In the genomic region with DNA sequence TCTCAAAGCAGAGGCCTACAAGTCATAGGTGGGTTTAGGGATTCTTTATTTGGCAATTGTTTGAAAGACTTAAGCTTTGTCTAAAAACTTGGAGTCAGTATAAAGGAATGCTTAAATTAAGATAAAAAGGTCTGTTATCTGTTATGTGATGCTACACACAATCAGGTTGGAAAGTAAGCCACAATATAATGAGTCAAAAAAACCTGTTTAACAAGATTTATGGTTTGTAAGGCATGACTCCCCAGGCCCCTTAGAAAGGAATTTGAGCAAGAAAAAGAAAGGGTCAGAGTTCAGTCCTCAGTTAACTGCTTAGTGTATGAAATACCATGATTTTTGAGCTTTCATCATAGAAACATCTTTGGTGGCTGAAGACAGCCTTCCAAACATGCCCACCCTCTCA, we compare ENCODE assay signal across 27 cellular contexts.
"Had no signal": no experiment of that assay in that cellular context is flagged by ENCODE, and none has a peak within 500 bp of the region (broad histone marks: within the 10 kb centered on the region; RNA-seq: fewer than 3 reads in every experiment).

No MANE protein-coding gene starts in this region.

- H3K27me3 ChIP-seq: esophagus squamous epithelium, gastroesophageal sphincter, neural progenitor cell, stomach, suprapubic skin, tibial nerve, uterus had no signal

- H3K9ac ChIP-seq: neural progenitor cell had no signal

- H3K4me1 ChIP-seq: gastroesophageal sphincter, lower lobe of right lung, neural progenitor cell, stomach, suprapubic skin, tibial nerve, uterus had no signal

- H3K4me3 Mint-ChIP-seq: activated CD4-positive, alpha-beta memory T cell treated with anti-CD3 and anti-CD28 coated beads for 36 hours; activated naive CD8-positive, alpha-beta T cell treated with anti-CD3 and anti-CD28 coated beads, Interleukin-2, amount 50 U/mL, for 24 hours; brain; effector memory CD8-positive, alpha-beta T cell; naive thymus-derived CD8-positive, alpha-beta T cell; neural progenitor cell; stimulated activated memory B cell treated with anti-CD40 and anti-IgM and Interleukin-4, amounts not matched to agents 10 μg/mL and 1 μg/mL and 100 μg/mL, for 72 hours; WTC11 had no signal

- H3K4me2 ChIP-seq: neural progenitor cell had no signal

- DNase-seq: activated CD4-positive, alpha-beta memory T cell treated with anti-CD3 and anti-CD28 coated beads for 36 hours; activated gamma-delta T cell; activated naive CD4-positive, alpha-beta T cell treated with anti-CD3 and anti-CD28 coated beads, Interleukin-2, amount 50 U/mL, for 16 hours; activated naive CD8-positive, alpha-beta T cell treated with anti-CD3 and anti-CD28 coated beads, Interleukin-2, amount 50 U/mL, for 24 hours; anterior cingulate cortex; central memory CD4-positive, alpha-beta T cell; effector memory CD8-positive, alpha-beta T cell; esophagus squamous epithelium; head of caudate nucleus; islet precursor cell; lower lobe of right lung; naive thymus-derived CD8-positive, alpha-beta T cell; posterior cingulate gyrus; small intestine; stimulated activated CD4-positive, alpha-beta T cell treated with anti-CD3 and anti-CD28 coated beads, Interleukin-2, amount 100 ng/mL, for 24 hours; stomach; T-helper 9 cell; uterus had no signal

- H3K9me3 Mint-ChIP-seq: activated CD4-positive, alpha-beta memory T cell treated with anti-CD3 and anti-CD28 coated beads for 36 hours; activated naive CD8-positive, alpha-beta T cell treated with anti-CD3 and anti-CD28 coated beads, Interleukin-2, amount 50 U/mL, for 24 hours; brain; effector memory CD8-positive, alpha-beta T cell; naive thymus-derived CD8-positive, alpha-beta T cell; neural progenitor cell; stimulated activated memory B cell treated with anti-CD40 and anti-IgM and Interleukin-4, amounts not matched to agents 10 μg/mL and 1 μg/mL and 100 μg/mL, for 72 hours had no signal

- H3K27me3 Mint-ChIP-seq: activated CD4-positive, alpha-beta memory T cell treated with anti-CD3 and anti-CD28 coated beads for 36 hours; stimulated activated memory B cell treated with anti-CD40 and anti-IgM and Interleukin-4, amounts not matched to agents 10 μg/mL and 1 μg/mL and 100 μg/mL, for 72 hours had no signal

- H3K27ac Mint-ChIP-seq: activated CD4-positive, alpha-beta memory T cell treated with anti-CD3 and anti-CD28 coated beads for 36 hours; activated naive CD8-positive, alpha-beta T cell treated with anti-CD3 and anti-CD28 coated beads, Interleukin-2, amount 50 U/mL, for 24 hours; brain; effector memory CD8-positive, alpha-beta T cell; naive thymus-derived CD8-positive, alpha-beta T cell; neural progenitor cell; stimulated activated memory B cell treated with anti-CD40 and anti-IgM and Interleukin-4, amounts not matched to agents 10 μg/mL and 1 μg/mL and 100 μg/mL, for 72 hours; WTC11 had no signal

- H3K27ac ChIP-seq: esophagus squamous epithelium, gastroesophageal sphincter, lower lobe of right lung, neural progenitor cell, stomach, suprapubic skin, tibial nerve, uterus had no signal

- H3K9me3 ChIP-seq: esophagus squamous epithelium, gastroesophageal sphincter, lower lobe of right lung, stomach, suprapubic skin, tibial nerve, uterus had no signal

- H3K4me3 ChIP-seq: esophagus squamous epithelium, gastroesophageal sphincter, lower lobe of right lung, neural progenitor cell, stomach, suprapubic skin, tibial nerve, uterus had no signal

- H3K36me3 ChIP-seq: esophagus squamous epithelium, gastroesophageal sphincter, lower lobe of right lung, neural progenitor cell, stomach, suprapubic skin, tibial nerve, uterus had no signal

- ATAC-seq: activated naive CD8-positive, alpha-beta T cell treated with anti-CD3 and anti-CD28 coated beads, Interleukin-2, amount 50 U/mL, for 24 hours; effector memory CD8-positive, alpha-beta T cell; gastroesophageal sphincter; left lobe of liver; lower lobe of right lung; naive thymus-derived CD8-positive, alpha-beta T cell; sciatic nerve; stimulated activated memory B cell treated with anti-CD40 and anti-IgM and Interleukin-4, amounts not matched to agents 10 μg/mL and 1 μg/mL and 100 μg/mL, for 72 hours; WTC11 had no signal

- H3K4me1 Mint-ChIP-seq: activated naive CD8-positive, alpha-beta T cell treated with anti-CD3 and anti-CD28 coated beads, Interleukin-2, amount 50 U/mL, for 24 hours; brain; naive thymus-derived CD8-positive, alpha-beta T cell; stimulated activated memory B cell treated with anti-CD40 and anti-IgM and Interleukin-4, amounts not matched to agents 10 μg/mL and 1 μg/mL and 100 μg/mL, for 72 hours had no signal

- H3K36me3 Mint-ChIP-seq: activated CD4-positive, alpha-beta memory T cell treated with anti-CD3 and anti-CD28 coated beads for 36 hours; brain; naive thymus-derived CD8-positive, alpha-beta T cell; neural progenitor cell; stimulated activated memory B cell treated with anti-CD40 and anti-IgM and Interleukin-4, amounts not matched to agents 10 μg/mL and 1 μg/mL and 100 μg/mL, for 72 hours; WTC11 had no signal

- H2AFZ ChIP-seq: neural progenitor cell had no signal
